8 cellular contexts compared by ENCODE assay signal in the genomic region with DNA sequence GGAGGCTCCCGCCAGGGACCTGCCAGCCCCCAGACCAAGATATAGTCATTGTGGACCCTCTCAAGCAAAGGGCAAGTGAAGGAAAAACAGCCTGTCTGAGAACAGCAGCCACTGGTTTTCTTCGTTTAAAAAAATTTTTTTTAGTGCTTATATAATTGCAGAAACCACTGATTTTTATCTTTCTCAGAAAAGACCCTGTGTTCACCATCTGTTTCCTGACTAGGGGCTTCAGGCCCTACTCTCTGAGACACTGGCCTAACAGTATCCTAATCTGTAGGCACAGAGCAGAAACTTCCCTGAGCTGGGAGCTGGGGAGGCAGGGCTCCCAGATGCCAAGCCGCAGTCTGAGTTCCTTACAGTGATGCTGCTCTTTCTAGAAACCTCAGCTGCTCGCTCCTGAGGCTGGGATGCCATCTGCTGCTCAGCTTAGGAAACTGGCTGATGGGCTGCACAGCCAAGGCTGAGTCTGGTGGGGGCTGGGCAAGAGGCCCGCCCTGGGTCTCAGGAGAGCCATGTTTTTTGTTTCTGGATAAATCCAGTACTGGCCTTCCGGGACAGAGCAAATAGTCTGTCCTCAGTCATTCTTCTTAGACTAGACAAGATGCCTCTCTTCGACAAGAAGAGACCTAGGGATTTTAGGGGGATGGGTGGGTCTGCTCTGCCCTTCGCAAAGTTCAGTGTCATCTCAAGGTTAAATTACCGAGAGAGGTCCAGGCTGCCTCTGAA.
DNase-seq lines count a peak whose midpoint lies in the region; ATAC-seq lines count a peak whose summit lies in the region.

No MANE protein-coding gene starts in this region.

- no peaks in the 10 kb centered on the region for H3K27me3 ChIP-seq in layer of hippocampus (ENCODE audit: control insufficient read depth, insufficient read depth, low read length)

- ATAC-seq in HG03139 (IDR thresholded peaks at IDR 0.05; ENCODE audit: unreplicated experiment), result peak; percentile 81

- peak overlapping the region; percentile 27 for H3K27ac ChIP-seq in layer of hippocampus (ENCODE audit: low read depth, low read length)

- DNase-seq in activated gamma-delta T cell treated with Interleukin-2 at 50 U/mL for 16 hours, result peak; percentile 50
- no peak for DNase-seq in activated gamma-delta T cell (lab: John Stamatoyannopoulos, UW)
- DNase-seq in NCI-H446 treated with DMSO at 0.1 percent for 48 hours (lab: John Stamatoyannopoulos, UW), result peak; percentile 87
- DNase-seq in activated CD4-positive, CD25-positive, alpha-beta regulatory T cell treated with anti-CD3 and anti-CD28 coated beads, Interleukin-2, amount 50 U/mL, for 16 hours (ENCODE audit: low read depth, low spot score), result peak; percentile 39
- peak; percentile 94 for DNase-seq in cerebellar cortex (ENCODE audit: low spot score)
- peak; percentile 71 for DNase-seq in stimulated activated CD4-positive, alpha-beta T cell treated with anti-CD3 and anti-CD28 coated beads, Interleukin-2, amount 100 ng/mL, for 24 hours
